Comparison of ENCODE assay signal across 15 cellular contexts in the genomic region with DNA sequence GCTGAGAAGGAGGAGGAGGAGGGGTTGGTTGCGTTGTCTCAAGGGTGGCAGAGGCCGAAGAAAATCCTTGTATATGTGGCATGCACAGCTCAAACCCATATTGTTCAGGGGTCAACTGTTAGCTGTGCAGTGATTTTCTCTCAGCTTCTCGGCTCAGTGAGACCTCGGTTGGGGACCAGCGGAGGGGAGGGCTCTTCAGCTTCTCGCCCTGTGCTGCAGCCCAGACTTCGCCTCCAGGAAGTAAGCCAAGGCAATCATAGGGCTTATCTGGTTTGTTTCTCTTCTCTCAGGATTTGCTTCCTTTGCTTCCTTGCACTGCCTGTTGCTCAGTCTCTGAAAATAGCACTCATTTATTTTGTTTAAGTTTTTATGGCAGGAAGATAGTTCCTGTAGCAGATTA.
A peak's percentile ranks its signal among the peaks of the same experiment; 100 is the strongest.
DNase-seq lines count a peak whose midpoint lies in the region; ATAC-seq, FAIRE-seq and TF ChIP-seq lines count a peak whose summit lies in the region.
"Had no signal": no experiment of that assay in that cellular context is flagged by ENCODE, and none has a peak within 500 bp of the region (broad histone marks: within the 10 kb centered on the region; RNA-seq: fewer than 3 reads in every experiment).

No MANE protein-coding gene starts in this region.

- no peaks in the 10 kb centered on the region for H3K79me2 ChIP-seq in PC-3 (ENCODE audit: low read length)
- no peaks in the 10 kb centered on the region for H3K79me2 ChIP-seq in endothelial cell of umbilical vein (ENCODE audit: control insufficient read depth, insufficient read depth, low read length)

- H3K9me3 ChIP-seq in PC-3 (ENCODE audit: low read length) (no peaks in the 10 kb centered on the region), endothelial cell of umbilical vein (replicated peaks; ENCODE audit: control insufficient read depth, insufficient read depth, low read length) (no peaks in the 10 kb centered on the region), lower lobe of right lung (no peaks in the 10 kb centered on the region), stomach (no peaks in the 10 kb centered on the region), HAP-1 (no peaks in the 10 kb centered on the region)
- H3K9me3 ChIP-seq: BLaER1 had no signal

- no peaks in the 10 kb centered on the region for H4K20me1 ChIP-seq in PC-3 (ENCODE audit: low read length)
- no peaks in the 10 kb centered on the region for H4K20me1 ChIP-seq in endothelial cell of umbilical vein (replicated peaks; ENCODE audit: control insufficient read depth, extremely low read depth, insufficient read depth, low read length)
- H4K20me1 ChIP-seq: BLaER1 had no signal

- no peak overlapping the region for H3K4me3 Mint-ChIP-seq in activated T-helper 17 cell treated with anti-CD3 and anti-CD28 coated beads, Interleukin-2, amount 50 U/mL, for 72 hours

- TF ChIP-seq EP300 in stomach (IDR thresholded peaks at IDR 0.05), result no peak

- peaks cover 7% of the 10 kb centered on the region for H3K4me1 Mint-ChIP-seq in activated T-helper 17 cell treated with anti-CD3 and anti-CD28 coated beads, Interleukin-2, amount 50 U/mL, for 72 hours

- H3K9me2 ChIP-seq in PC-3 (replicated peaks; ENCODE audit: low read length), result no peaks in the 10 kb centered on the region

- TF ChIP-seq CTCF in PC-3 (conservative IDR thresholded peaks at IDR 0.05; ENCODE audit: low read depth, low read length) (no peak), endothelial cell of umbilical vein (IDR thresholded peaks at IDR 0.05; ENCODE audit: extremely low read depth in 1 of 2, insufficient read depth in 1 of 2, low read depth in 1 of 2, low read length in 2 of 2) (no peak), lower lobe of right lung (IDR thresholded peaks at IDR 0.05) (no peak), stomach (IDR thresholded peaks at IDR 0.05) (no peak)

- H3K9me1 ChIP-seq in endothelial cell of umbilical vein (replicated peaks; ENCODE audit: control insufficient read depth, extremely low read depth, insufficient read depth, low read length), result no peaks in the 10 kb centered on the region

- H3K4me2 ChIP-seq in PC-3 (ENCODE audit: low read length) (peak overlapping the region; percentile 68; the same call in 1 of the 2 replicates), endothelial cell of umbilical vein (ENCODE audit: insufficient read depth, low read length) (peak overlapping the region; percentile 77)
- H3K4me2 ChIP-seq: BLaER1 had no signal

- in situ Hi-C loops in HAP-1 (cut with MboI; ENCODE audit: low sequenced_read_pairs), result no loop called here

- no peak for ATAC-seq in PC-3
- ATAC-seq in lower lobe of right lung, result peak; percentile 54 to 66
- ATAC-seq in activated T-helper 17 cell treated with anti-CD3 and anti-CD28 coated beads, Interleukin-2, amount 50 U/mL, for 72 hours (replicated peaks), result no peak
- ATAC-seq in GM19455 (IDR thresholded peaks at IDR 0.05; ENCODE audit: unreplicated experiment), result no peak

- peaks cover 40% of the 10 kb centered on the region for H3K27me3 Mint-ChIP-seq in activated T-helper 17 cell treated with anti-CD3 and anti-CD28 coated beads, Interleukin-2, amount 50 U/mL, for 72 hours

- BruUV-seq in PC-3 (replicated peaks; lab: Mats Ljungman, UMichigan), result no TSS peak
- no TSS peak for BruUV-seq in endothelial cell of umbilical vein (replicated peaks; lab: Mats Ljungman, UMichigan)

- dilution Hi-C loops in endothelial cell of umbilical vein (cut with MboI; ENCODE audit: extremely low pct_ligation_motif_present, low sequenced_read_pairs), result no loop called here

- CTCF ChIA-PET in PC-3 (lab: Charles Lee) (no interaction called here), endothelial cell of umbilical vein (lab: Charles Lee) (interaction anchor here (0.9 to 2.6 kb wide), 5 partner anchors 8 to 153 kb away, joined by 3 to 8 read pairs (median 5); no protein-coding TSS in a partner anchor)

- POLR2A ChIA-PET in PC-3 (lab: Charles Lee; ENCODE audit: unreplicated experiment), result no interaction called here
- POLR2A ChIA-PET in endothelial cell of umbilical vein (lab: Charles Lee), result no interaction called here

- H3K4me1 ChIP-seq in PC-3 (ENCODE audit: insufficient read depth, low read length), result peaks cover 46% of the 10 kb centered on the region
- H3K4me1 ChIP-seq in endothelial cell of umbilical vein (ENCODE audit: control insufficient read depth, extremely low read depth, insufficient read depth, low read length), result peaks cover 29% of the 10 kb centered on the region
- H3K4me1 ChIP-seq in lower lobe of right lung, result peaks cover 41% of the 10 kb centered on the region
- peaks cover 7 to 31% (median 19%) of the 10 kb centered on the region in 4 donors for H3K4me1 ChIP-seq in stomach
- H3K4me1 ChIP-seq in HAP-1, result peaks cover 11% of the 10 kb centered on the region
- H3K4me1 ChIP-seq: BLaER1 had no signal

- H3K27ac Mint-ChIP-seq in activated T-helper 17 cell treated with anti-CD3 and anti-CD28 coated beads, Interleukin-2, amount 50 U/mL, for 72 hours, result no peak overlapping the region
- H3K27ac Mint-ChIP-seq: activated T-helper 2 cell treated with anti-CD3 and anti-CD28 coated beads, Interferon-gamma antibody, Interleukin-2, Interleukin-4, amounts not matched to agents 10 μg/mL and 5 μg/mL and 100 μg/mL, durations not matched to agents 14 hours and 24 hours and 36 hours had no signal

- H3K9ac ChIP-seq in PC-3 (ENCODE audit: low read length), result peak overlapping the region; percentile 39; the same call in 1 of the 2 replicates
- H3K9ac ChIP-seq in endothelial cell of umbilical vein (replicated peaks; ENCODE audit: extremely low read depth, insufficient read depth, low read length), result no peak overlapping the region
- H3K9ac ChIP-seq: BLaER1 had no signal

- H3K27ac ChIP-seq in PC-3 (ENCODE audit: low read length) (peak overlapping the region; percentile 87), endothelial cell of umbilical vein (ENCODE audit: insufficient read depth, low read depth, low read length) (no peak overlapping the region), lower lobe of right lung (peak overlapping the region; percentile 57), stomach (peak overlapping the region; percentile 61 to 83 (median 74))
- H3K27ac ChIP-seq: BLaER1 had no signal

- H3F3A ChIP-seq in PC-3 (ENCODE audit: low read length, unreplicated experiment), result no peaks in the 10 kb centered on the region

- 9 to 34% (median 22%) methylated on average over 7 of the region's 7 CpGs for WGBS in stomach, 5 donors

- no peaks in the 10 kb centered on the region for H3K27me3 ChIP-seq in PC-3 (ENCODE audit: low read length)
- H3K27me3 ChIP-seq in endothelial cell of umbilical vein (ENCODE audit: control insufficient read depth in 2 of 2, insufficient read depth in 2 of 2, low read length in 2 of 2), result peaks cover 11 to 15% of the 10 kb centered on the region in 2 experiments
- H3K27me3 ChIP-seq in lower lobe of right lung (ENCODE audit: low read depth), result no peaks in the 10 kb centered on the region
- H3K27me3 ChIP-seq in stomach, result no peaks in the 10 kb centered on the region
- H3K27me3 ChIP-seq in HAP-1 (ENCODE audit: low read depth), result no peaks in the 10 kb centered on the region
- H3K27me3 ChIP-seq: BLaER1 had no signal

- DNase-seq in PC-3 (no peak), endothelial cell of umbilical vein (ENCODE audit: low read depth, low spot score) (no peak), lower lobe of right lung (no peak), stomach (peak; percentile 58), HAP-1 (ENCODE audit: low spot score in 2 of 2) (no peak), NCI-H1092 (lab: John Stamatoyannopoulos, UW) (no peak)
- DNase-seq: glutamatergic neuron, NCI-H1105 treated with DMSO at 0.1 percent for 48 hours, NCI-H82 had no signal

- H2AFZ ChIP-seq in PC-3 (ENCODE audit: low read length) (no peak overlapping the region), endothelial cell of umbilical vein (ENCODE audit: low read depth, low read length) (peak overlapping the region; percentile 76)

- no peaks in the 10 kb centered on the region for H3K9me3 Mint-ChIP-seq in activated T-helper 17 cell treated with anti-CD3 and anti-CD28 coated beads, Interleukin-2, amount 50 U/mL, for 72 hours
- H3K9me3 Mint-ChIP-seq: activated T-helper 2 cell treated with anti-CD3 and anti-CD28 coated beads, Interferon-gamma antibody, Interleukin-2, Interleukin-4, amounts not matched to agents 10 μg/mL and 5 μg/mL and 100 μg/mL, durations not matched to agents 14 hours and 24 hours and 36 hours had no signal

- H3K36me3 Mint-ChIP-seq in activated T-helper 17 cell treated with anti-CD3 and anti-CD28 coated beads, Interleukin-2, amount 50 U/mL, for 72 hours (ENCODE audit: low read depth), result no peaks in the 10 kb centered on the region

- no peak for TF ChIP-seq POLR2A in endothelial cell of umbilical vein (IDR thresholded peaks at IDR 0.05; ENCODE audit: low read depth, low read length)
- no peak for TF ChIP-seq POLR2A in stomach (IDR thresholded peaks at IDR 0.05)

- intact Hi-C loops in PC-3 (cut with micrococcal nuclease), result loop anchor here (5.0 kb wide), 1 partner anchor 82 kb away; no protein-coding TSS in a partner anchor
- intact Hi-C loops in endothelial cell of umbilical vein (cut with micrococcal nuclease), result no loop called here
- intact Hi-C loops in lower lobe of right lung (cut with DNase I), result no loop called here
- intact Hi-C loops in stomach (cut with DNase I; ENCODE audit: low total_unique reads), result no loop called here

- no peaks in the 10 kb centered on the region for H3K36me3 ChIP-seq in PC-3 (ENCODE audit: low read depth, low read length)
- no peaks in the 10 kb centered on the region for H3K36me3 ChIP-seq in endothelial cell of umbilical vein (ENCODE audit: control insufficient read depth in 2 of 2, extremely low read depth in 1 of 2, insufficient read depth in 2 of 2, low read length in 2 of 2)
- no peaks in the 10 kb centered on the region for H3K36me3 ChIP-seq in lower lobe of right lung
- H3K36me3 ChIP-seq in stomach, result no peaks in the 10 kb centered on the region
- H3K36me3 ChIP-seq in HAP-1 (replicated peaks), result no peaks in the 10 kb centered on the region
- H3K36me3 ChIP-seq: BLaER1 had no signal

- H3K4me3 ChIP-seq in PC-3 (ENCODE audit: low read length) (no peak overlapping the region), endothelial cell of umbilical vein (replicated peaks in 1 of 3; ENCODE audit: insufficient read depth in 1 of 3, low read depth in 1 of 3, low read length in 3 of 3) (peak overlapping the region in 1 of 3 experiments; percentile 19), lower lobe of right lung (no peak overlapping the region), stomach (no peak overlapping the region), HAP-1 (no peak overlapping the region)
- H3K4me3 ChIP-seq: BLaER1 had no signal

- peak; percentile 70 for FAIRE-seq in endothelial cell of umbilical vein (lab: Jason Lieb, UNC)
- FAIRE-seq: colon, G401.6 had no signal

TF ChIP-seq in endothelial cell of umbilical vein, 7 proteins besides CTCF, POLR2A, EP300 and RAD21:
- TF ChIP-seq MAX (IDR thresholded peaks at IDR 0.05; ENCODE audit: insufficient read depth, insufficient read length) (no peak), JUN (IDR thresholded peaks at IDR 0.05; ENCODE audit: borderline replicate concordance, insufficient read depth, insufficient read length, low read depth) (no peak), POLR2AphosphoS5 (IDR thresholded peaks at IDR 0.05; ENCODE audit: insufficient read depth, low read depth, low read length) (no peak)

Comparison
In these comparisons a context has a peak if more than half of its experiments do, and no peak if none do; other contexts are left out.
1. ATAC-seq: peak in lower lobe of right lung (2 of 2); none in PC-3 (single experiment), activated T-helper 17 cell treated with anti-CD3 and anti-CD28 coated beads, Interleukin-2, amount 50 U/mL, for 72 hours (single experiment) and GM19455 (single experiment).